Comparison of ENCODE assay signal across 20 cellular contexts in the genomic region with DNA sequence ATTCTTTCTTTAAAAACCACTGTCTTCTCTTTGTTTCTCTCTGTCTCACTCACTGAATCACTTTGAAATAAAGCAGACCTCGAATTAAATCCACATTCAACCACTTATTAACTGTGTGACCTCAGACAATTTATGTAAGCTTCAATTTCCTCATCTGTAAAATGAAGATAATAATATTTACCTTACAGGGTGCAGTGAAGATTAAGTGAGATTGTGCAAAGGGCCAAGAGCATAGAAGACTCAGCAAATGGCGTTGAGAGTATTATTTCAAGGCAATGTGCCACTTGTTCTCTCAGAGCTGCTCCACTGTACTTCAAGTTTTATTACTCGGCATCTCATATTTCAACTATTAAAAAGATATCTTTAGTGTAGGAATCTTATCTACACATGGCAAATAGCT.
"Had no signal": no experiment of that assay in that cellular context is flagged by ENCODE, and none has a peak within 500 bp of the region (broad histone marks: within the 10 kb centered on the region; RNA-seq: fewer than 3 reads in every experiment).

No MANE protein-coding gene starts in this region.

- DNase-seq: dorsolateral prefrontal cortex; effector CD8-positive, alpha-beta T cell; heart left ventricle; hippocampal formation; naive thymus-derived CD4-positive, alpha-beta T cell; nephron progenitor cell; psoas muscle; retina; right lobe of liver; spleen; stimulated activated CD4-positive, alpha-beta T cell treated with anti-CD3 and anti-CD28 coated beads, Interleukin-15, amount 100 ng/mL, for 24 hours; stimulated activated CD4-positive, alpha-beta T cell treated with anti-CD3 and anti-CD28 coated beads, Interleukin-1b, Interleukin-23, amount 100 ng/mL, for 48 hours; stimulated activated CD4-positive, alpha-beta T cell treated with anti-CD3 and anti-CD28 coated beads, Interleukin-4, amount 100 ng/mL, for 24 hours; stimulated activated naive CD8-positive, alpha-beta T cell treated with anti-CD3 and anti-CD28 coated beads, Interleukin-15, amount 100 ng/mL, for 72 hours; testis; upper lobe of right lung had no signal

- ATAC-seq: esophagus mucosa; heart left ventricle; naive thymus-derived CD4-positive, alpha-beta T cell; psoas muscle; right lobe of liver; stimulated activated memory B cell treated with anti-CD40 and anti-IgM and Interleukin-4, amounts not matched to agents 10 μg/mL and 1 μg/mL and 100 μg/mL, for 72 hours; stimulated activated naive CD8-positive, alpha-beta T cell treated with anti-CD3 and anti-CD28 coated beads, Interleukin-15, amount 100 ng/mL, for 72 hours; upper lobe of right lung had no signal

- H3K4me3 ChIP-seq: dorsolateral prefrontal cortex, heart left ventricle, psoas muscle, right lobe of liver, spleen, testis, tibial nerve, upper lobe of right lung, vagina had no signal
